In the genomic region with DNA sequence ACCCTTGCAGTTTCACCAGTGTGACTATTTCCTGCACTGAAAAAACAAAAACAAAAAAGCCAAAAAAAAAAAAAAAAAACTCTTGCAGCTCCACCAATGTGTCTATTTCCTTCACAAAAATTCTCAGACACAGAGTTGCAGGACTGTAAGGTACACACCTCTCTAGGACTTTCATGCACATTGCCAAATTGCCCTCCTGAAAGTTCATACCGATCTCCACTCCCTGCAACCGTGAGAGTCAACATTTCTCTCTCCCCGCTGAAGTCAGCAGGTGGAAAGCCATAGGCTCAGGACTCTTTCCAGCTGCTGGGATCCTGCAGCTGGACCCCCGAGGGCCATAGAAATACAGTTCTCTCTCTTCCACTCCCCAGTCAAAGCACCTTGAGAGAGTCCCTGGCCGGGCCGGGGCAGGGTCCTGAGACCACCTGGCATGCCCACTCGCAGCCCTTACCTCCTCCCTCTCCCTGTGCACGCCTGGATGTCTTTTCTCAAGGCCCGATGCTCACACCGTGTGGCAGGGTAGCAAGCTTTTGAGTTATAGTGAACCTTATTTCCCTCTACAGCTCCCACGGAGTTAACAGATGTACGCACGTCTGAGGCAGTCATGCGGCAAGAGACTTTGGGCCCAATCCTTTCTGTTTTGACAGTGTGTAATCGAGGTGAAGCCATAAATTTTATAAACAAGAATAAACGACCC, we compare ENCODE assay signal across 18 cellular contexts.
"Had no signal": no experiment of that assay in that cellular context is flagged by ENCODE, and none has a peak within 500 bp of the region (broad histone marks: within the 10 kb centered on the region; RNA-seq: fewer than 3 reads in every experiment).

No MANE protein-coding gene starts in this region.

- H3K36me3 Mint-ChIP-seq: brain, T-cell, type B pancreatic cell had no signal

- DNase-seq: activated CD4-positive, alpha-beta T cell treated with anti-CD3 and anti-CD28 coated beads, Interleukin-2, amount 50 U/mL, for 1 hour; activated naive CD4-positive, alpha-beta T cell treated with anti-CD3 and anti-CD28 coated beads, Interleukin-2, amount 50 U/mL, for 16 hours; activated T-cell treated with anti-CD3 and anti-CD28 coated beads for 4 hours; dermis blood vessel endothelial cell; endodermal cell; erythroblast; lower lobe of right lung; midbrain; occipital lobe; sigmoid colon; stimulated activated naive CD4-positive, alpha-beta T cell; substantia nigra; T-cell; T1000 had no signal

- H3K9me3 Mint-ChIP-seq: activated T-helper 2 cell treated with anti-CD3 and anti-CD28 coated beads, Interferon-gamma antibody, Interleukin-2, Interleukin-4, amounts not matched to agents 10 μg/mL and 5 μg/mL and 100 μg/mL, durations not matched to agents 14 hours and 24 hours and 36 hours; brain; central memory CD8-positive, alpha-beta T cell; endodermal cell; T-cell; type B pancreatic cell had no signal

- H3K4me3 Mint-ChIP-seq: brain; central memory CD8-positive, alpha-beta T cell; endodermal cell; T-cell; type B pancreatic cell had no signal

- H3K27ac Mint-ChIP-seq: activated T-helper 2 cell treated with anti-CD3 and anti-CD28 coated beads, Interferon-gamma antibody, Interleukin-2, Interleukin-4, amounts not matched to agents 10 μg/mL and 5 μg/mL and 100 μg/mL, durations not matched to agents 14 hours and 24 hours and 36 hours; endodermal cell; type B pancreatic cell had no signal

- H3K4me1 Mint-ChIP-seq: endodermal cell had no signal

- ATAC-seq: lower lobe of right lung, T-cell had no signal
